ENCODE assay signal across 8 cellular contexts in genomic region chr12:1606021-1606622, GRCh38. TPM values are rescaled to one million over a fixed set of nuclear protein-coding genes. Genes with fewer than 3 reads are reported as not detected.
DNase-seq lines count a peak whose midpoint lies in the region; ATAC-seq and TF ChIP-seq lines count a peak whose summit lies in the region.

No MANE protein-coding gene starts in this region.

- H3K27ac ChIP-seq in esophagus muscularis mucosa (replicated peaks in 1 of 4) (peak overlapping the region; percentile 84 to 92 (median 90)), temporal lobe (ENCODE audit: low read depth, low read length) (peak overlapping the region; percentile 70)

- peaks cover 15 to 33% (median 29%) of the 10 kb centered on the region in 4 donors for H3K4me1 Mint-ChIP-seq in naive thymus-derived CD8-positive, alpha-beta T cell

- H3K27me3 Mint-ChIP-seq in naive thymus-derived CD8-positive, alpha-beta T cell: peaks cover 0 to 4% (median 1%) of the 10 kb centered on the region in 5 donors

- H3K4me3 Mint-ChIP-seq in naive thymus-derived CD8-positive, alpha-beta T cell: peak overlapping the region; percentile 82 to 96 (median 88)

- H3K36me3 ChIP-seq in esophagus muscularis mucosa: no peaks in the 10 kb centered on the region

- H3K4me1 ChIP-seq in esophagus muscularis mucosa: peaks cover 24 to 53% (median 37%) of the 10 kb centered on the region in 4 donors

- H3K36me3 Mint-ChIP-seq in naive thymus-derived CD8-positive, alpha-beta T cell: no peaks in the 10 kb centered on the region

- TF ChIP-seq CTCF in esophagus muscularis mucosa (IDR thresholded peaks at IDR 0.05): no peak

- TF ChIP-seq POLR2A in esophagus muscularis mucosa (IDR thresholded peaks at IDR 0.05; ENCODE audit: low read depth): no peak

- H3K9me3 ChIP-seq in esophagus muscularis mucosa: no peaks in the 10 kb centered on the region

- H3K27me3 ChIP-seq in esophagus muscularis mucosa: no peaks in the 10 kb centered on the region

- intact Hi-C loops in esophagus muscularis mucosa (cut with DNase I): no loop called here

- POLR2A ChIA-PET in naive thymus-derived CD8-positive, alpha-beta T cell (lab: Charles Lee): interaction anchor here (1.5 to 1.9 kb wide), 2 partner anchors 13 to 489 kb away, joined by 6 to 13 read pairs; partner anchors contain the start of gene FBXL14

- WGBS in esophagus muscularis mucosa: 0% methylated on average over 12 of the region's 12 CpGs

- no peaks in the 10 kb centered on the region for H3K9me3 Mint-ChIP-seq in naive thymus-derived CD8-positive, alpha-beta T cell

- no peak for TF ChIP-seq EP300 in esophagus muscularis mucosa (IDR thresholded peaks at IDR 0.05)

- DNase-seq in A172 (ENCODE audit: low spot score) (peak; percentile 75), NCI-H82 (lab: John Stamatoyannopoulos, UW) (peak; percentile 55), activated T-cell treated with anti-CD3 and anti-CD28 coated beads for 1 hour (ENCODE audit: low read depth) (peak; percentile 54), esophagus muscularis mucosa (ENCODE audit: extremely low spot score) (peak; percentile 95)
- peak in 3 of 10 donors; percentile 21 to 68 (median 44) for DNase-seq in naive thymus-derived CD8-positive, alpha-beta T cell

- ATAC-seq in GM18520 (IDR thresholded peaks at IDR 0.05; ENCODE audit: unreplicated experiment) (peak; percentile 78), HG03139 (IDR thresholded peaks at IDR 0.05; ENCODE audit: unreplicated experiment) (peak; percentile 47)
- ATAC-seq in naive thymus-derived CD8-positive, alpha-beta T cell: no peak

- peak overlapping the region; percentile 48 to 61 (median 51) for H3K4me3 ChIP-seq in esophagus muscularis mucosa

- peak overlapping the region in 1 of 10 donors; percentile 34 for H3K27ac Mint-ChIP-seq in naive thymus-derived CD8-positive, alpha-beta T cell

RNA-seq across cellular contexts. Expression of gene FBXL14, which starts 11.7 kb away (rescaled TPM):
- total RNA-seq in A172 (2014; rRNA removed; shearing (Covaris generic)): 4.7 and 5.0 TPM in 2 replicates
- 10 to 100 TPM; 12.0 to 22.6 (median 16.0) TPM for total RNA-seq in esophagus muscularis mucosa
- 10 to 100 TPM; 36.5 to 38.8 TPM for total RNA-seq in naive thymus-derived CD8-positive, alpha-beta T cell
- polyA plus RNA-seq in naive thymus-derived CD8-positive, alpha-beta T cell: 10 to 100 TPM; 12.1 to 24.5 (median 16.6) TPM
- total RNA-seq in temporal lobe: 15.0 TPM

RNA-seq across cellular contexts. Expression of gene WNT5B, which starts 22.9 kb away (rescaled TPM):
- 10.1 and 10.3 TPM in 2 replicates for total RNA-seq in A172 (2014; rRNA removed; shearing (Covaris generic))
- total RNA-seq in esophagus muscularis mucosa (100 to 1,000 TPM in 1 of 4 donors, 10 to 100 TPM in 3; 33.5 to 112 (median 53.5) TPM), temporal lobe (15.0 TPM)
- not detected for total RNA-seq in naive thymus-derived CD8-positive, alpha-beta T cell
- polyA plus RNA-seq in naive thymus-derived CD8-positive, alpha-beta T cell: not detected

Comparison
In these comparisons a context has a peak if more than half of its experiments do, and no peak if none do; other contexts are left out.
1. ATAC-seq: peak in GM18520 (single experiment) and HG03139 (single experiment); none in naive thymus-derived CD8-positive, alpha-beta T cell (0 of 2).
2. RNA of gene WNT5B, which starts 22.9 kb away (total RNA-seq): 33.5 to 112 TPM in esophagus muscularis mucosa, 15.0 TPM in temporal lobe (single experiment) and 10.1 to 10.3 TPM in A172; not detected in naive thymus-derived CD8-positive, alpha-beta T cell; every median in the first group is over 10 times any median in the second.